In genomic region chr1:151611832-151612505, GRCh38 we compare ENCODE assay signal across 8 cellular contexts. TPM values are rescaled to one million over a fixed set of nuclear protein-coding genes. Genes with fewer than 3 reads are reported as not detected.
DNase-seq lines count a peak whose midpoint lies in the region; ATAC-seq, FAIRE-seq and TF ChIP-seq lines count a peak whose summit lies in the region.

Gene SNX27, plus strand, starts transcription at chr1:151612050. Its CDS starts 152 bp downstream, at chr1:151612202.

- ATAC-seq in GM18909 (IDR thresholded peaks at IDR 0.05; ENCODE audit: poor library complexity, unreplicated experiment) = peak; percentile 96
- peak; percentile 96 for ATAC-seq in HG03175 (IDR thresholded peaks at IDR 0.05; ENCODE audit: unreplicated experiment)

- no peak for FAIRE-seq in small intestine (lab: Jason Lieb, UNC)

- TF ChIP-seq CTCF in WERI-Rb-1 (IDR thresholded peaks at IDR 0.05; ENCODE audit: low read depth, low read length) (no peak), breast epithelium (IDR thresholded peaks at IDR 0.05) (no peak)

- H3K9me3 ChIP-seq in WERI-Rb-1 (ENCODE audit: severe bottlenecking) (no peaks in the 10 kb centered on the region), breast epithelium (no peaks in the 10 kb centered on the region), iPS-20b (ENCODE audit: insufficient read depth, low read depth, low read length) (no peaks in the 10 kb centered on the region), small intestine (ENCODE audit: control insufficient read depth, low read depth) (no peaks in the 10 kb centered on the region)

- H3K27ac ChIP-seq in WERI-Rb-1 (peak within 1 kb of the TSS; percentile 95), breast epithelium (peak within 1 kb of the TSS; percentile 91 to 96), iPS-20b (ENCODE audit: low read length) (peak within 1 kb of the TSS; percentile 9), small intestine (ENCODE audit: low read depth in 1 of 2, low read length in 1 of 2) (peak within 1 kb of the TSS; percentile 66 to 92)

- H3K4me1 ChIP-seq in breast epithelium (no peaks in the 10 kb centered on the region), iPS-20b (ENCODE audit: insufficient read depth, low read length) (0 out of 2 replicates have a peak, but pooled peaks cover 7% of the 10 kb centered on the region), small intestine (ENCODE audit: control insufficient read depth in 2 of 2, insufficient read depth in 1 of 2, low read depth in 1 of 2, low read length in 1 of 2) (peaks cover 9 to 10% of the 10 kb centered on the region in 2 donors)

- peak; percentile 93 for DNase-seq in AG08395 (ENCODE audit: low spot score)
- DNase-seq in NCI-H2227 treated with DMSO at 0.1 percent for 48 hours (lab: John Stamatoyannopoulos, UW) = peak; percentile 96
- DNase-seq in WERI-Rb-1 = peak; percentile 100
- peak; percentile 88 for DNase-seq in breast epithelium (ENCODE audit: low spot score in 2 of 2)
- DNase-seq in small intestine = peak; percentile 95

- H3K27me3 ChIP-seq in WERI-Rb-1 (ENCODE audit: insufficient read depth, low read depth, severe bottlenecking) = no peaks in the 10 kb centered on the region
- no peaks in the 10 kb centered on the region for H3K27me3 ChIP-seq in breast epithelium
- H3K27me3 ChIP-seq in iPS-20b (ENCODE audit: insufficient read depth, low read length) = no peaks in the 10 kb centered on the region
- H3K27me3 ChIP-seq in small intestine (ENCODE audit: control insufficient read depth in 2 of 2, insufficient read depth in 2 of 2, low read length in 2 of 2) = no peaks in the 10 kb centered on the region

- intact Hi-C loops in breast epithelium (cut with DNase I; ENCODE audit: low total_unique reads) = no loop called here

- H3K36me3 ChIP-seq in WERI-Rb-1 (peaks cover 17% of the 10 kb centered on the region), breast epithelium (no peaks in the 10 kb centered on the region), iPS-20b (ENCODE audit: insufficient read depth, low read depth, low read length) (0 out of 2 replicates have a peak, but pooled peaks cover 7% of the 10 kb centered on the region), small intestine (ENCODE audit: control insufficient read depth in 2 of 2, insufficient read depth in 2 of 2, low read length in 2 of 2) (no peaks in the 10 kb centered on the region)

- TF ChIP-seq POLR2A in breast epithelium (IDR thresholded peaks at IDR 0.05) = no peak

- H3K9ac ChIP-seq in iPS-20b (ENCODE audit: low read depth, low read length) = peak within 1 kb of the TSS; percentile 86; the same call in 1 of the 2 replicates

- 0 to 1% (median 0%) methylated on average over 47 to 79 of the region's 79 CpGs for WGBS in small intestine, 3 donors

- H3K4me3 ChIP-seq in WERI-Rb-1 (ENCODE audit: low read depth, low read length) = peak within 1 kb of the TSS; percentile 88
- H3K4me3 ChIP-seq in breast epithelium = peak within 1 kb of the TSS; percentile 71 to 95 (median 93)
- H3K4me3 ChIP-seq in iPS-20b (ENCODE audit: low read length) = peak within 1 kb of the TSS; percentile 96
- H3K4me3 ChIP-seq in small intestine (ENCODE audit: low read depth in 1 of 2, low read length in 2 of 2) = peak within 1 kb of the TSS; percentile 85 to 92

RNA-seq across cellular contexts. Expression of gene SNX27, which starts in this region (rescaled TPM):
- 10 to 100 TPM; 41.3 to 46.8 (median 43.6) TPM for total RNA-seq in breast epithelium
- 1 to 10 TPM; 4.3 to 9.5 (median 4.5) TPM for polyA plus RNA-seq in small intestine

Comparison
In these comparisons a context has a peak if more than half of its experiments do, and no peak if none do; other contexts are left out.
1. Peak in every context shown above with its lines: DNase-seq, ATAC-seq, H3K4me3 ChIP-seq and H3K27ac ChIP-seq.
2. H3K27ac ChIP-seq: peak in every context shown above with its lines; median percentile 95 in WERI-Rb-1; 94 in breast epithelium; 79 in small intestine; 9 in iPS-20b.